Comparison of ENCODE assay signal across 14 cellular contexts in the genomic region with DNA sequence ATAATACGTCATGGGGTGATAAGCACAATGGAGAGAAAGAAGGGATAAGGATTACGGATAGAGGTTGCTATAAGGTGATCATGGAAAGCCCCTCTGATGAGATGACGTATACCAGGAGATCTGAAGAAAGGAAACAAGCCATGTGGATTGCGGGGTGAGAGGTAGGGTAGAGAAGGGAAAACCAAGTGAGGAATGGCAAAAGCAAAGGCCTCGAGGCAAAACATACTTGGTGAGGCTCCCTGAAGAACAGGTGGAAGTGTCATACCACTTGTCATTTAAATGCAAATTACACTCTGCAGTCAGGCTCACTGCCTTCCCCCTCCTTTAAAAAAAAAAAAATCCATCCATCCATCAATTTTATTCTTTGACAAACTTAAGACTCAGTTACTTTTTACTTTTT.
"Had no signal": no experiment of that assay in that cellular context is flagged by ENCODE, and none has a peak within 500 bp of the region (broad histone marks: within the 10 kb centered on the region; RNA-seq: fewer than 3 reads in every experiment).

No MANE protein-coding gene starts in this region.

- H3K9me3 ChIP-seq: body of pancreas, left lung, right atrium auricular region had no signal

- DNase-seq: activated CD4-positive, alpha-beta T cell treated with anti-CD3 and anti-CD28 coated beads for 36 hours; activated CD4-positive, alpha-beta T cell treated with anti-CD3 and anti-CD28 coated beads, Interleukin-2, amount 50 U/mL, for 48 hours; activated naive CD4-positive, alpha-beta T cell treated with anti-CD3 and anti-CD28 coated beads for 36 hours; body of pancreas; kidney; left lung; naive B cell; stimulated activated CD4-positive, alpha-beta T cell treated with anti-CD3 and anti-CD28 coated beads, Interleukin-15, amount 100 ng/mL, for 24 hours; stimulated activated CD4-positive, alpha-beta T cell treated with anti-CD3 and anti-CD28 coated beads, Interleukin-2, amount 100 ng/mL, for 48 hours; stimulated activated naive CD8-positive, alpha-beta T cell treated with anti-CD3 and anti-CD28 coated beads, Interleukin-15, amount 100 ng/mL, for 72 hours; T-helper 2 cell; trophoblast cell had no signal

- H3K27ac Mint-ChIP-seq: activated CD4-positive, alpha-beta T cell treated with anti-CD3 and anti-CD28 coated beads for 36 hours; activated naive CD4-positive, alpha-beta T cell treated with anti-CD3 and anti-CD28 coated beads for 36 hours; stimulated activated naive CD8-positive, alpha-beta T cell treated with anti-CD3 and anti-CD28 coated beads, Interleukin-15, amount 100 ng/mL, for 72 hours had no signal

- H3K27me3 Mint-ChIP-seq: activated CD4-positive, alpha-beta T cell treated with anti-CD3 and anti-CD28 coated beads for 36 hours; naive B cell; stimulated activated naive CD8-positive, alpha-beta T cell treated with anti-CD3 and anti-CD28 coated beads, Interleukin-15, amount 100 ng/mL, for 72 hours had no signal

- H3K4me3 Mint-ChIP-seq: activated CD4-positive, alpha-beta T cell treated with anti-CD3 and anti-CD28 coated beads for 36 hours; activated naive CD4-positive, alpha-beta T cell treated with anti-CD3 and anti-CD28 coated beads for 36 hours; naive B cell; neural crest cell; stimulated activated naive CD8-positive, alpha-beta T cell treated with anti-CD3 and anti-CD28 coated beads, Interleukin-15, amount 100 ng/mL, for 72 hours had no signal

- H3K4me1 ChIP-seq: body of pancreas had no signal

- H3K27ac ChIP-seq: body of pancreas, left lung, right atrium auricular region had no signal

- FAIRE-seq: kidney had no signal

- H3K9me3 Mint-ChIP-seq: activated naive CD4-positive, alpha-beta T cell treated with anti-CD3 and anti-CD28 coated beads for 36 hours; stimulated activated naive CD8-positive, alpha-beta T cell treated with anti-CD3 and anti-CD28 coated beads, Interleukin-15, amount 100 ng/mL, for 72 hours had no signal

- ATAC-seq: activated CD4-positive, alpha-beta T cell treated with anti-CD3 and anti-CD28 coated beads for 36 hours; body of pancreas; left lung; stimulated activated naive CD8-positive, alpha-beta T cell treated with anti-CD3 and anti-CD28 coated beads, Interleukin-15, amount 100 ng/mL, for 72 hours had no signal

- H3K36me3 ChIP-seq: left lung, right atrium auricular region had no signal

- H3K27me3 ChIP-seq: body of pancreas, left lung, right atrium auricular region had no signal

- H3K4me3 ChIP-seq: body of pancreas, left lung, right atrium auricular region had no signal
